In genomic region chr14:67943947-67944346, GRCh38 we compare ENCODE assay signal across 8 cellular contexts.
DNase-seq lines count a peak whose midpoint lies in the region; ATAC-seq and TF ChIP-seq lines count a peak whose summit lies in the region.

No MANE protein-coding gene starts in this region.

- ATAC-seq in GM19467 (IDR thresholded peaks at IDR 0.05; ENCODE audit: unreplicated experiment) = no peak
- ATAC-seq in HG03442 (IDR thresholded peaks at IDR 0.05; ENCODE audit: unreplicated experiment) = no peak

- in situ Hi-C loops in KBM-7 (cut with MboI; ENCODE audit: low pct_unique_long_range_greater_than_20kb, low sequenced_read_pairs) = loop anchor here (25.0 kb wide), 2 partner anchors 293 to 868 kb away; no protein-coding TSS in a partner anchor

- intact Hi-C loops in left ventricle myocardium inferior (cut with micrococcal nuclease) = loop anchor here (5.0 kb wide), 1 partner anchor 303 kb away; no protein-coding TSS in a partner anchor

- H3K9ac ChIP-seq in OCI-LY1 (ENCODE audit: low read length) = no peak overlapping the region

- H3K27ac Mint-ChIP-seq in activated naive CD8-positive, alpha-beta T cell treated with anti-CD3 and anti-CD28 coated beads for 36 hours = no peak overlapping the region

- DNase-seq in DMS153 treated with DMSO at 0.1 percent for 48 hours (lab: John Stamatoyannopoulos, UW; ENCODE audit: unreplicated experiment) = peak; percentile 73
- DNase-seq in KBM-7 = peak; percentile 82
- DNase-seq in activated naive CD8-positive, alpha-beta T cell treated with anti-CD3 and anti-CD28 coated beads for 36 hours = peak; percentile 17
- peak; percentile 18 for DNase-seq in left ventricle myocardium inferior
- DNase-seq in retina = peak; percentile 74

- H3K9me2 ChIP-seq in OCI-LY1 (ENCODE audit: low read depth, low read length) = no peaks in the 10 kb centered on the region

- peaks cover 8% of the 10 kb centered on the region for H3K4me1 Mint-ChIP-seq in activated naive CD8-positive, alpha-beta T cell treated with anti-CD3 and anti-CD28 coated beads for 36 hours

- no peaks in the 10 kb centered on the region for H3K79me2 ChIP-seq in OCI-LY1 (ENCODE audit: insufficient read depth, low read length)

- H3K27me3 Mint-ChIP-seq in activated naive CD8-positive, alpha-beta T cell treated with anti-CD3 and anti-CD28 coated beads for 36 hours = no peaks in the 10 kb centered on the region

- H3K27me3 ChIP-seq in OCI-LY1 (ENCODE audit: insufficient read depth, low read length) (no peaks in the 10 kb centered on the region), left ventricle myocardium inferior (ENCODE audit: low read depth) (no peaks in the 10 kb centered on the region)

- H3K4me1 ChIP-seq in OCI-LY1 (ENCODE audit: insufficient read depth, low read length, severe bottlenecking) (no peaks in the 10 kb centered on the region), left ventricle myocardium inferior (peaks cover 34% of the 10 kb centered on the region)

- H3F3A ChIP-seq in OCI-LY1 (ENCODE audit: insufficient read depth, low read length) = no peaks in the 10 kb centered on the region

- peak; percentile 86 for TF ChIP-seq CTCF in OCI-LY1 (IDR thresholded peaks at IDR 0.05; ENCODE audit: low read length)
- TF ChIP-seq CTCF in left ventricle myocardium inferior (IDR thresholded peaks at IDR 0.05; ENCODE audit: borderline replicate concordance) = peak; percentile 81

- no peaks in the 10 kb centered on the region for H3K9me3 Mint-ChIP-seq in activated naive CD8-positive, alpha-beta T cell treated with anti-CD3 and anti-CD28 coated beads for 36 hours

- H3K9me3 ChIP-seq in OCI-LY1 (ENCODE audit: low read length) (no peaks in the 10 kb centered on the region), left ventricle myocardium inferior (replicated peaks) (no peaks in the 10 kb centered on the region)

- no peaks in the 10 kb centered on the region for H4K20me1 ChIP-seq in OCI-LY1 (ENCODE audit: insufficient read depth, low read length)

- no peaks in the 10 kb centered on the region for H3K36me3 Mint-ChIP-seq in activated naive CD8-positive, alpha-beta T cell treated with anti-CD3 and anti-CD28 coated beads for 36 hours

- H3K4me3 ChIP-seq in OCI-LY1 (ENCODE audit: low read depth, low read length, poor library complexity, severe bottlenecking) (no peak overlapping the region), left ventricle myocardium inferior (no peak overlapping the region)

- H3K4me2 ChIP-seq in OCI-LY1 (ENCODE audit: low read length) = no peak overlapping the region

- H3K27ac ChIP-seq in OCI-LY1 (ENCODE audit: low read depth, low read length, poor library complexity, severe bottlenecking) (no peak overlapping the region), left ventricle myocardium inferior (replicated peaks) (peak overlapping the region; percentile 10)

- no peaks in the 10 kb centered on the region for H3K36me3 ChIP-seq in OCI-LY1 (ENCODE audit: insufficient read depth, low read length)
- H3K36me3 ChIP-seq in left ventricle myocardium inferior = no peaks in the 10 kb centered on the region

- no peak overlapping the region for H3K4me3 Mint-ChIP-seq in activated naive CD8-positive, alpha-beta T cell treated with anti-CD3 and anti-CD28 coated beads for 36 hours

- H2AFZ ChIP-seq in OCI-LY1 (ENCODE audit: low read length) = no peak overlapping the region

Comparison
In these comparisons a context has a peak if more than half of its experiments do, and no peak if none do; other contexts are left out.
1. DNase-seq: peak in every context shown above with its lines; median percentile 82 in KBM-7; 74 in retina; 73 in DMS153 treated with DMSO at 0.1 percent for 48 hours; 18 in left ventricle myocardium inferior; 17 in activated naive CD8-positive, alpha-beta T cell treated with anti-CD3 and anti-CD28 coated beads for 36 hours.